1 cellular context compared by ENCODE assay signal in the genomic region with DNA sequence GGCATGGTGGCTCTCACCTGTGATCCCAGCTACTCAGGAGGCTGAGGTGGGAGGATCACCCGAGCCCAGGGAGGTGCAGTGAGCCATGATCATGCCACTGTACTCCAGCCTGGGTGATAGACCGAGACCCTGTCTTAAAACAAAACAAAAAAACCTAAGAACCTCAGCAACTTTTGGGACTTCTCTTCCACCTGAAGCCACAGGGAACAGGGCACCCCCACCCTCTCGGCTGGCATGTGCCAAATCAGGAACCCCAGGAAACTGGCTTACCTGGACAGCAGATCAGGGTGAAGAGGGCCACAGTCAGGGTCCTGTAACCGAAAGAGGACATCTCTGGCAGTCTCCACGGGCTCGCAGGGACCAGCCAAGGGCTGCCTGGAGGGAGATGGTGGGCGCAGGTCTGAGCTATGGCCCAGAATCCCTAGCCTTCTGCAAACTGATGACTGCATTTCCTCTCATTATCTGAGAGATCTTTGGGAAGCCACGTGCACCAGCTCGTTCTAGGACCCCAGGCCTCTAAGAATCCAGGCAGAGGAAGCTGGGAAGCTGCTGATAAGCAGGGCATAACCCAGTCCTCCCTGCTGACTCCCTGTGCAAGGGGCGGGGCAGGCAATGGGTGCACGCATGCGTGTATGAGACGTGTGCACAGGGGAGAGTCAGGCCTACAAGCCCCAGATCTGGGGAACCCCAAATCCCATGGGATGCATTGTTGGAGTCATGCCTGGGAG.
TF ChIP-seq lines count a peak whose summit lies in the region.

No MANE protein-coding gene starts in this region.

TF ChIP-seq in K562, 482 proteins besides CTCF, POLR2A, EP300 and RAD21 (continued from another document):
- TF ChIP-seq, protein P1, sequence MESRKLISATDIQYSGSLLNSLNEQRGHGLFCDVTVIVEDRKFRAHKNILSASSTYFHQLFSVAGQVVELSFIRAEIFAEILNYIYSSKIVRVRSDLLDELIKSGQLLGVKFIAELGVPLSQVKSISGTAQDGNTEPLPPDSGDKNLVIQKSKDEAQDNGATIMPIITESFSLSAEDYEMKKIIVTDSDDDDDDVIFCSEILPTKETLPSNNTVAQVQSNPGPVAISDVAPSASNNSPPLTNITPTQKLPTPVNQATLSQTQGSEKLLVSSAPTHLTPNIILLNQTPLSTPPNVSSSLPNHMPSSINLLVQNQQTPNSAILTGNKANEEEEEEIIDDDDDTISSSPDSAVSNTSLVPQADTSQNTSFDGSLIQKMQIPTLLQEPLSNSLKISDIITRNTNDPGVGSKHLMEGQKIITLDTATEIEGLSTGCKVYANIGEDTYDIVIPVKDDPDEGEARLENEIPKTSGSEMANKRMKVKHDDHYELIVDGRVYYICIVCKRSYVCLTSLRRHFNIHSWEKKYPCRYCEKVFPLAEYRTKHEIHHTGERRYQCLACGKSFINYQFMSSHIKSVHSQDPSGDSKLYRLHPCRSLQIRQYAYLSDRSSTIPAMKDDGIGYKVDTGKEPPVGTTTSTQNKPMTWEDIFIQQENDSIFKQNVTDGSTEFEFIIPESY (CRISPR knock-in tag; IDR thresholded peaks at IDR 0.05) = no peak
- peak; percentile 56; the same call in 1 of the 2 replicates for TF ChIP-seq NCOA1 (IDR thresholded peaks at IDR 0.05; ENCODE audit: low read depth)
